Comparison of ENCODE assay signal across 30 cellular contexts in genomic region chr11:116618461-116618860, GRCh38.
"Had no signal": no experiment of that assay in that cellular context is flagged by ENCODE, and none has a peak within 500 bp of the region (broad histone marks: within the 10 kb centered on the region; RNA-seq: fewer than 3 reads in every experiment).

No MANE protein-coding gene starts in this region.

- H3K9me3 Mint-ChIP-seq: dendritic cell treated with granulocyte-macrophage colony-stimulating factor and Interleukin-4, amounts not matched to agents 40 ng/mL and 50 ng/mL, for 4 days; immature natural killer cell; stimulated activated naive CD8-positive, alpha-beta T cell treated with anti-CD3 and anti-CD28 coated beads, Interleukin-15, amount 100 ng/mL, for 72 hours had no signal

- H3K27ac Mint-ChIP-seq: dendritic cell treated with granulocyte-macrophage colony-stimulating factor and Interleukin-4, amounts not matched to agents 40 ng/mL and 50 ng/mL, for 4 days; immature natural killer cell; memory B cell; mesothelial cell of epicardium; neural progenitor cell; stimulated activated naive CD8-positive, alpha-beta T cell treated with anti-CD3 and anti-CD28 coated beads, Interleukin-15, amount 100 ng/mL, for 72 hours had no signal

- H3K36me3 ChIP-seq: esophagus squamous epithelium, neural progenitor cell, prostate gland, right atrium auricular region, suprapubic skin, transverse colon had no signal

- ATAC-seq: mucosa of descending colon; sciatic nerve; stimulated activated naive CD8-positive, alpha-beta T cell treated with anti-CD3 and anti-CD28 coated beads, Interleukin-15, amount 100 ng/mL, for 72 hours had no signal

- H3K36me3 Mint-ChIP-seq: immature natural killer cell, memory B cell, mesothelial cell of epicardium, naive B cell, neural progenitor cell had no signal

- H3K27ac ChIP-seq: esophagus squamous epithelium, neural progenitor cell, prostate gland, right atrium auricular region, suprapubic skin, transverse colon had no signal

- H3K9ac ChIP-seq: neural progenitor cell had no signal

- DNase-seq: effector memory CD4-positive, alpha-beta T cell; erythroblast; esophagus squamous epithelium; foreskin melanocyte; glutamatergic neuron; hypothalamus; immature natural killer cell; mucosa of descending colon; naive B cell; stimulated activated CD4-positive, alpha-beta T cell treated with anti-CD3 and anti-CD28 coated beads, Interleukin-12 subunit alpha, Interleukin-12 subunit beta, amount 100 ng/mL, for 4 hours; stimulated activated CD4-positive, alpha-beta T cell treated with anti-CD3 and anti-CD28 coated beads, Interleukin-1b, Interleukin-23, amount 100 ng/mL, for 48 hours; stimulated activated CD4-positive, alpha-beta T cell treated with anti-CD3 and anti-CD28 coated beads, Interleukin-4, amount 100 ng/mL, for 1 hour; stimulated activated CD8-positive, alpha-beta memory T cell treated with anti-CD3 and anti-CD28 coated beads, Interleukin-4, amount 100 ng/mL, for 48 hours; stimulated activated naive CD4-positive, alpha-beta T cell; stimulated activated naive CD8-positive, alpha-beta T cell treated with anti-CD3 and anti-CD28 coated beads, Interleukin-15, amount 100 ng/mL, for 72 hours; transverse colon had no signal

- H3K27me3 ChIP-seq: neural progenitor cell, right atrium auricular region, transverse colon had no signal

- H3K4me2 ChIP-seq: neural progenitor cell, smooth muscle cell had no signal

- FAIRE-seq: colon, endometrium, keratinocyte had no signal

- H3K4me3 Mint-ChIP-seq: dendritic cell treated with granulocyte-macrophage colony-stimulating factor and Interleukin-4, amounts not matched to agents 40 ng/mL and 50 ng/mL, for 4 days; immature natural killer cell; memory B cell; mesothelial cell of epicardium; naive B cell; nephron; neural progenitor cell; stimulated activated naive CD8-positive, alpha-beta T cell treated with anti-CD3 and anti-CD28 coated beads, Interleukin-15, amount 100 ng/mL, for 72 hours had no signal

- H3K4me1 Mint-ChIP-seq: immature natural killer cell; mesothelial cell of epicardium; nephron; neural progenitor cell; stimulated activated naive CD8-positive, alpha-beta T cell treated with anti-CD3 and anti-CD28 coated beads, Interleukin-15, amount 100 ng/mL, for 72 hours had no signal

- H3K4me1 ChIP-seq: esophagus squamous epithelium, neural progenitor cell, prostate gland, right atrium auricular region, suprapubic skin, transverse colon had no signal

- H2AFZ ChIP-seq: neural progenitor cell had no signal

- H3K9me3 ChIP-seq: esophagus squamous epithelium, mucosa of descending colon, prostate gland, right atrium auricular region, suprapubic skin, transverse colon had no signal

- H3K4me3 ChIP-seq: esophagus squamous epithelium, lung, mucosa of descending colon, neural progenitor cell, prostate gland, right atrium auricular region, smooth muscle cell, suprapubic skin, transverse colon had no signal
